Comparison of ENCODE assay signal across 1 cellular context in genomic region chr2:237201461-237202287, GRCh38.
TF ChIP-seq lines count a peak whose summit lies in the region.

No MANE protein-coding gene starts in this region.

TF ChIP-seq in HCT116, 20 proteins besides CTCF, POLR2A, EP300 and RAD21 (continued from another document):
- TF ChIP-seq ZBTB33 (IDR thresholded peaks at IDR 0.05; ENCODE audit: extremely low read depth, insufficient replicate concordance, low read length) (no peak), YY1 (IDR thresholded peaks at IDR 0.05; ENCODE audit: extremely low read depth, insufficient replicate concordance, low read depth, low read length) (peak; percentile 30), FOSL1 (IDR thresholded peaks at IDR 0.05; ENCODE audit: low read depth) (peak; percentile 97), EGR1 (IDR thresholded peaks at IDR 0.05; ENCODE audit: low read depth) (peak; percentile 79)
- TF ChIP-seq, protein P1, sequence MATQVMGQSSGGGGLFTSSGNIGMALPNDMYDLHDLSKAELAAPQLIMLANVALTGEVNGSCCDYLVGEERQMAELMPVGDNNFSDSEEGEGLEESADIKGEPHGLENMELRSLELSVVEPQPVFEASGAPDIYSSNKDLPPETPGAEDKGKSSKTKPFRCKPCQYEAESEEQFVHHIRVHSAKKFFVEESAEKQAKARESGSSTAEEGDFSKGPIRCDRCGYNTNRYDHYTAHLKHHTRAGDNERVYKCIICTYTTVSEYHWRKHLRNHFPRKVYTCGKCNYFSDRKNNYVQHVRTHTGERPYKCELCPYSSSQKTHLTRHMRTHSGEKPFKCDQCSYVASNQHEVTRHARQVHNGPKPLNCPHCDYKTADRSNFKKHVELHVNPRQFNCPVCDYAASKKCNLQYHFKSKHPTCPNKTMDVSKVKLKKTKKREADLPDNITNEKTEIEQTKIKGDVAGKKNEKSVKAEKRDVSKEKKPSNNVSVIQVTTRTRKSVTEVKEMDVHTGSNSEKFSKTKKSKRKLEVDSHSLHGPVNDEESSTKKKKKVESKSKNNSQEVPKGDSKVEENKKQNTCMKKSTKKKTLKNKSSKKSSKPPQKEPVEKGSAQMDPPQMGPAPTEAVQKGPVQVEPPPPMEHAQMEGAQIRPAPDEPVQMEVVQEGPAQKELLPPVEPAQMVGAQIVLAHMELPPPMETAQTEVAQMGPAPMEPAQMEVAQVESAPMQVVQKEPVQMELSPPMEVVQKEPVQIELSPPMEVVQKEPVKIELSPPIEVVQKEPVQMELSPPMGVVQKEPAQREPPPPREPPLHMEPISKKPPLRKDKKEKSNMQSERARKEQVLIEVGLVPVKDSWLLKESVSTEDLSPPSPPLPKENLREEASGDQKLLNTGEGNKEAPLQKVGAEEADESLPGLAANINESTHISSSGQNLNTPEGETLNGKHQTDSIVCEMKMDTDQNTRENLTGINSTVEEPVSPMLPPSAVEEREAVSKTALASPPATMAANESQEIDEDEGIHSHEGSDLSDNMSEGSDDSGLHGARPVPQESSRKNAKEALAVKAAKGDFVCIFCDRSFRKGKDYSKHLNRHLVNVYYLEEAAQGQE (IDR thresholded peaks at IDR 0.05; ENCODE audit: low read depth): no peak
